Comparison of ENCODE assay signal across 8 cellular contexts in genomic region chr1:206705187-206705586, GRCh38. TPM values are rescaled to one million over a fixed set of nuclear protein-coding genes. Genes with fewer than 3 reads are reported as not detected.
DNase-seq lines count a peak whose midpoint lies in the region; FAIRE-seq and TF ChIP-seq lines count a peak whose summit lies in the region.

No MANE protein-coding gene starts in this region.

- no peaks in the 10 kb centered on the region for H3K27me3 ChIP-seq in HUES48 (ENCODE audit: control insufficient read depth, insufficient read depth, low read length)

- no peaks in the 10 kb centered on the region for H3K9me3 ChIP-seq in HUES48 (ENCODE audit: control insufficient read depth, insufficient read depth, low read length)

- TF ChIP-seq POLR2A in GM12891 (IDR thresholded peaks at IDR 0.05; ENCODE audit: low read depth, low read length): no peak

- no peak overlapping the region for H3K9ac ChIP-seq in HUES48 (ENCODE audit: low read depth, low read length)

- CTCF ChIA-PET in HEK293T (lab: Yijun Ruan, JAX): interaction anchor here (0.6 kb wide), 1 partner anchor 11 kb away, joined by 3 read pairs; no protein-coding TSS in a partner anchor

- H3K4me1 ChIP-seq in HUES48 (ENCODE audit: control insufficient read depth, insufficient read depth, low read length): peaks cover 83% of the 10 kb centered on the region

- H3K36me3 ChIP-seq in HUES48 (ENCODE audit: control insufficient read depth, insufficient read depth, low read length): no peaks in the 10 kb centered on the region

- peaks cover 81% of the 10 kb centered on the region for H3K4me1 Mint-ChIP-seq in osteocyte (ENCODE audit: unreplicated experiment)

- no peak for FAIRE-seq in GM12891 (lab: Jason Lieb, UNC)

- no peak overlapping the region for H3K27ac Mint-ChIP-seq in osteocyte (ENCODE audit: unreplicated experiment)

- peak overlapping the region; percentile 20; the same call in 1 of the 2 replicates for H3K4me3 ChIP-seq in HUES48 (ENCODE audit: low read depth, low read length)
- no peak overlapping the region for H3K4me3 ChIP-seq in fibroblast of mammary gland (ENCODE audit: control insufficient read depth, low read depth, low read length)
- no peak overlapping the region for H3K4me3 ChIP-seq in skin epidermis

- H3K4me3 Mint-ChIP-seq in osteocyte (ENCODE audit: unreplicated experiment): no peak overlapping the region

- POLR2A ChIA-PET in HEK293T (lab: Yijun Ruan, JAX): interaction anchor here (1.0 kb wide), 1 partner anchor 70 kb away, joined by 3 read pairs; the partner anchor contains the start of gene DYRK3

- DNase-seq in NCI-H748 (lab: John Stamatoyannopoulos, UW; ENCODE audit: unreplicated experiment) (peak; percentile 97), fibroblast of mammary gland (ENCODE audit: low read depth) (peak; percentile 90), osteocyte (ENCODE audit: extremely low spot score, unreplicated experiment) (no peak), HEK293T (ENCODE audit: extremely low spot score) (no peak), HPDE6-E6E7 (ENCODE audit: extremely low spot score) (no peak), GM12891 (ENCODE audit: insufficient read length, low spot score) (no peak)

- H3K27ac ChIP-seq in HUES48 (ENCODE audit: low read depth, low read length) (peak overlapping the region; percentile 69), skin epidermis (peak overlapping the region in 17 of 21 experiments; percentile 15 to 83 (median 45))

- H3K27me3 Mint-ChIP-seq in osteocyte (ENCODE audit: unreplicated experiment): no peaks in the 10 kb centered on the region

- H3K36me3 Mint-ChIP-seq in osteocyte (ENCODE audit: unreplicated experiment): peaks cover 2% of the 10 kb centered on the region

- TF ChIP-seq CTCF in fibroblast of mammary gland (conservative IDR thresholded peaks at IDR 0.05; ENCODE audit: control insufficient read depth, insufficient read depth, low read depth, low read length) (no peak), osteocyte (IDR thresholded peaks at IDR 0.05) (no peak)

- no peaks in the 10 kb centered on the region for H3K9me3 Mint-ChIP-seq in osteocyte (ENCODE audit: unreplicated experiment)

TF ChIP-seq in HEK293T, 16 proteins besides CTCF, POLR2A, EP300 and RAD21:
- TF ChIP-seq FOXA1 (IDR thresholded peaks at IDR 0.05) (no peak), LEF1 (IDR thresholded peaks at IDR 0.05; ENCODE audit: borderline replicate concordance) (no peak), NFRKB (IDR thresholded peaks at IDR 0.05) (no peak), TARDBP (IDR thresholded peaks at IDR 0.05) (no peak), ARNT (IDR thresholded peaks at IDR 0.05) (no peak)

TF ChIP-seq in GM12891, 5 proteins besides CTCF, POLR2A, EP300 and RAD21:
- TF ChIP-seq SPI1 (IDR thresholded peaks at IDR 0.05; ENCODE audit: low read depth, low read length) (no peak), POU2F2 (IDR thresholded peaks at IDR 0.05; ENCODE audit: low read depth, low read length) (no peak), TAF1 (IDR thresholded peaks at IDR 0.05; ENCODE audit: low read depth, low read length) (no peak)

RNA-seq across cellular contexts. Expression of gene MAPKAPK2, which starts 20.5 kb away (rescaled TPM):
- 62.4 and 67.5 TPM in 2 replicates for total RNA-seq in osteocyte
- 59.4 TPM for polyA plus RNA-seq in GM12891 (2012; ENCODE audit: low read depth, missing spikeins)

Comparison
In these comparisons a context has a peak if more than half of its experiments do, and no peak if none do; other contexts are left out.
1. DNase-seq: peak in NCI-H748 (single experiment) and fibroblast of mammary gland (single experiment); none in osteocyte (single experiment), HEK293T (single experiment), HPDE6-E6E7 (single experiment) and GM12891 (single experiment).